11 cellular contexts compared by ENCODE assay signal in genomic region chr20:47350691-47351545, GRCh38. TPM values are rescaled to one million over a fixed set of nuclear protein-coding genes. Genes with fewer than 3 reads are reported as not detected.
A peak's percentile ranks its signal among the peaks of the same experiment; 100 is the strongest.
DNase-seq lines count a peak whose midpoint lies in the region; ATAC-seq and TF ChIP-seq lines count a peak whose summit lies in the region.
"Had no signal": no experiment of that assay in that cellular context is flagged by ENCODE, and none has a peak within 500 bp of the region (broad histone marks: within the 10 kb centered on the region; RNA-seq: fewer than 3 reads in every experiment).

No MANE protein-coding gene starts in this region.

- WGBS in right lobe of liver (ENCODE audit: insufficient coverage, low coverage, low lambda C conversion rate, missing lambda C conversion rate): 86% methylated on average over 4 of the region's 4 CpGs
- 74% methylated on average over 4 of the region's 4 CpGs for WGBS in suprapubic skin

- no peak for TF ChIP-seq EP300 in suprapubic skin (IDR thresholded peaks at IDR 0.05)

- H3K9me3 ChIP-seq in right lobe of liver (no peaks in the 10 kb centered on the region), suprapubic skin (no peaks in the 10 kb centered on the region)
- H3K9me3 ChIP-seq: mucosa of descending colon had no signal

- intact Hi-C loops in right lobe of liver (cut with DNase I): no loop called here

- peaks cover 41% of the 10 kb centered on the region for H3K36me3 Mint-ChIP-seq in T-helper 2 cell treated with Interferon-gamma antibody and Interleukin-4, amounts not matched to agents 5 μg/mL and 100 μg/mL, for 36 hours (ENCODE audit: low read depth)
- peaks cover 22% of the 10 kb centered on the region for H3K36me3 Mint-ChIP-seq in effector memory CD8-positive, alpha-beta T cell (ENCODE audit: insufficient read depth)

- in situ Hi-C loops in astrocyte of the spinal cord (cut with HindIII; ENCODE audit: low sequenced_read_pairs): no loop called here

- H3K27me3 Mint-ChIP-seq in T-helper 2 cell treated with Interferon-gamma antibody and Interleukin-4, amounts not matched to agents 5 μg/mL and 100 μg/mL, for 36 hours (ENCODE audit: low read depth): no peaks in the 10 kb centered on the region
- H3K27me3 Mint-ChIP-seq in effector memory CD8-positive, alpha-beta T cell: no peaks in the 10 kb centered on the region

- H3K4me1 Mint-ChIP-seq in T-helper 2 cell treated with Interferon-gamma antibody and Interleukin-4, amounts not matched to agents 5 μg/mL and 100 μg/mL, for 36 hours (ENCODE audit: low read depth): peaks cover 38% of the 10 kb centered on the region
- peaks cover 26 to 46% of the 10 kb centered on the region in 2 donors for H3K4me1 Mint-ChIP-seq in effector memory CD8-positive, alpha-beta T cell (ENCODE audit: low read depth in 2 of 2)

- H3K4me3 ChIP-seq in astrocyte of the spinal cord (ENCODE audit: low read depth, low read length) (peak overlapping the region; percentile 2), right lobe of liver (no peak overlapping the region), suprapubic skin (no peak overlapping the region)
- H3K4me3 ChIP-seq: mucosa of descending colon had no signal

- H3K4me3 Mint-ChIP-seq in T-helper 2 cell treated with Interferon-gamma antibody and Interleukin-4, amounts not matched to agents 5 μg/mL and 100 μg/mL, for 36 hours: no peak overlapping the region
- H3K4me3 Mint-ChIP-seq in effector memory CD8-positive, alpha-beta T cell: no peak overlapping the region

- H3K36me3 ChIP-seq in right lobe of liver (no peaks in the 10 kb centered on the region), suprapubic skin (no peaks in the 10 kb centered on the region)

- H3K9me3 Mint-ChIP-seq in T-helper 2 cell treated with Interferon-gamma antibody and Interleukin-4, amounts not matched to agents 5 μg/mL and 100 μg/mL, for 36 hours: no peaks in the 10 kb centered on the region
- H3K9me3 Mint-ChIP-seq in effector memory CD8-positive, alpha-beta T cell: no peaks in the 10 kb centered on the region

- DNase-seq in T-helper 2 cell treated with Interferon-gamma antibody and Interleukin-4, amounts not matched to agents 5 μg/mL and 100 μg/mL, for 36 hours (ENCODE audit: low spot score): no peak
- no peak for DNase-seq in T-helper 2 cell
- no peak for DNase-seq in astrocyte of the spinal cord (ENCODE audit: low read depth, low spot score)
- DNase-seq in right lobe of liver: no peak
- no peak for DNase-seq in suprapubic skin (ENCODE audit: low spot score in 2 of 2)
- no peak for DNase-seq in effector memory CD8-positive, alpha-beta T cell
- DNase-seq: activated CD4-positive, CD25-positive, alpha-beta regulatory T cell; mucosa of descending colon; NCI-H2171 treated with DMSO at 0.1 percent for 48 hours had no signal

- peak overlapping the region; percentile 80 for H3K27ac Mint-ChIP-seq in T-helper 2 cell treated with Interferon-gamma antibody and Interleukin-4, amounts not matched to agents 5 μg/mL and 100 μg/mL, for 36 hours
- H3K27ac Mint-ChIP-seq in effector memory CD8-positive, alpha-beta T cell: no peak overlapping the region

- no peak for ATAC-seq in right lobe of liver
- no peak for ATAC-seq in effector memory CD8-positive, alpha-beta T cell (replicated peaks)
- no peak for ATAC-seq in HG03097 (IDR thresholded peaks at IDR 0.05; ENCODE audit: low FRiP score, unreplicated experiment)
- ATAC-seq in GM18873 (IDR thresholded peaks at IDR 0.05; ENCODE audit: low FRiP score, unreplicated experiment): no peak
- ATAC-seq: mucosa of descending colon had no signal

- peaks cover 0 to 80% (median 35%) of the 10 kb centered on the region in 4 donors for H3K4me1 ChIP-seq in right lobe of liver
- H3K4me1 ChIP-seq in suprapubic skin: peaks cover 90% of the 10 kb centered on the region

- H3K27ac ChIP-seq in right lobe of liver: peak overlapping the region; percentile 93 to 98 (median 98)
- H3K27ac ChIP-seq in suprapubic skin: peak overlapping the region; percentile 99

- H3K27me3 ChIP-seq in right lobe of liver (no peaks in the 10 kb centered on the region), suprapubic skin (no peaks in the 10 kb centered on the region)

- TF ChIP-seq POLR2A in right lobe of liver (IDR thresholded peaks at IDR 0.05) (no peak), suprapubic skin (IDR thresholded peaks at IDR 0.05) (no peak)

- TF ChIP-seq CTCF in astrocyte of the spinal cord (IDR thresholded peaks at IDR 0.05; ENCODE audit: low read depth, low read length) (no peak), right lobe of liver (IDR thresholded peaks at IDR 0.05) (no peak), suprapubic skin (IDR thresholded peaks at IDR 0.05) (no peak)

RNA-seq across cellular contexts. Expression of gene ZMYND8, which starts 5.6 kb away (rescaled TPM):
- total RNA-seq in right lobe of liver (10 to 100 TPM in 5 of 6 experiments, 1 to 10 TPM in 1; 7.8 to 25.7 (median 13.8) TPM), suprapubic skin (100 to 1,000 TPM in 1 of 4 donors, 10 to 100 TPM in 3; 48.5 to 169 (median 54.1) TPM)
